ENCODE assay signal across 1 cellular context in genomic region chr6:4647414-4648365, GRCh38.
TF ChIP-seq lines count a peak whose summit lies in the region.

No MANE protein-coding gene starts in this region.

TF ChIP-seq in HEK293, 187 proteins besides CTCF, POLR2A, EP300 and RAD21 (continued from another document and continues in another):
- TF ChIP-seq ZNF362 (tag by site-specific recombination; IDR thresholded peaks at IDR 0.05) (no peak), ZBTB1 (tag by site-specific recombination; IDR thresholded peaks at IDR 0.05) (no peak), ZNF148 (tag by site-specific recombination; IDR thresholded peaks at IDR 0.05; ENCODE audit: borderline replicate concordance) (no peak), ZNF433 (tag by site-specific recombination; IDR thresholded peaks at IDR 0.05; ENCODE audit: low read depth) (no peak), ZNF654 (tag by site-specific recombination; IDR thresholded peaks at IDR 0.05; ENCODE audit: low read depth) (no peak), ZNF132 (tag by site-specific recombination; IDR thresholded peaks at IDR 0.05; ENCODE audit: borderline replicate concordance) (no peak), KLF9 (tag by site-specific recombination; IDR thresholded peaks at IDR 0.05; ENCODE audit: low read depth) (peak; percentile 59; the same call in 1 of the 2 replicates), KLF7 (tag by site-specific recombination; IDR thresholded peaks at IDR 0.05; ENCODE audit: borderline replicate concordance) (peak; percentile 60; the same call in 1 of the 2 replicates), ZBTB26 (tag by site-specific recombination; optimal IDR thresholded peaks at IDR 0.05) (peak; percentile 31), ZBTB10 (tag by site-specific recombination; IDR thresholded peaks at IDR 0.05) (no peak), ZNF670 (tag by site-specific recombination; IDR thresholded peaks at IDR 0.05; ENCODE audit: low read depth) (no peak), ZNF2 (tag by site-specific recombination; IDR thresholded peaks at IDR 0.05) (peak; percentile 72), ZNF692 (tag by site-specific recombination; IDR thresholded peaks at IDR 0.05) (peak; percentile 79), ZNF19 (tag by site-specific recombination; IDR thresholded peaks at IDR 0.05; ENCODE audit: low read depth) (no peak), ZNF510 (tag by site-specific recombination; IDR thresholded peaks at IDR 0.05; ENCODE audit: insufficient replicate concordance) (no peak), ZNF138 (tag by site-specific recombination; IDR thresholded peaks at IDR 0.05; ENCODE audit: borderline replicate concordance) (no peak), SALL2 (tag by site-specific recombination; IDR thresholded peaks at IDR 0.05; ENCODE audit: borderline replicate concordance) (no peak), ZNF549 (tag by site-specific recombination; IDR thresholded peaks at IDR 0.05) (no peak), PRDM6 (tag by site-specific recombination; IDR thresholded peaks at IDR 0.05) (no peak), ZSCAN30 (tag by site-specific recombination; IDR thresholded peaks at IDR 0.05) (peak; percentile 69; the same call in 1 of the 2 replicates), ZNF645 (tag by site-specific recombination; IDR thresholded peaks at IDR 0.05) (no peak), ZNF24 (tag by site-specific recombination; IDR thresholded peaks at IDR 0.05) (peak; percentile 68; the same call in 1 of the 2 replicates), ZNF202 (tag by site-specific recombination; IDR thresholded peaks at IDR 0.05; ENCODE audit: borderline replicate concordance) (no peak), ZNF18 (tag by site-specific recombination; IDR thresholded peaks at IDR 0.05) (no peak), MEIS1 (CRISPR knock-in tag; IDR thresholded peaks at IDR 0.05; ENCODE audit: borderline replicate concordance) (no peak), ZNF366 (tag by site-specific recombination; conservative IDR thresholded peaks at IDR 0.05) (peak; percentile 42), ZNF416 (tag by site-specific recombination; IDR thresholded peaks at IDR 0.05) (no peak), HOXD13 (CRISPR knock-in tag; IDR thresholded peaks at IDR 0.05; ENCODE audit: borderline replicate concordance) (0 out of 2 replicates have a peak, but pooled peaks have one; percentile 31), ZNF146 (tag by site-specific recombination; IDR thresholded peaks at IDR 0.05) (peak; percentile 10; the same call in 1 of the 2 replicates), ZNF558 (tag by site-specific recombination; IDR thresholded peaks at IDR 0.05) (0 out of 2 replicates have a peak, but pooled peaks have one; percentile 34), BCL11A (tag by site-specific recombination; IDR thresholded peaks at IDR 0.05; ENCODE audit: low read depth) (no peak), ZNF596 (tag by site-specific recombination; IDR thresholded peaks at IDR 0.05) (peak; percentile 45; the same call in 1 of the 2 replicates), KLF10 (tag by site-specific recombination; IDR thresholded peaks at IDR 0.05) (peak; percentile 51; the same call in 1 of the 2 replicates), INSM2 (tag by site-specific recombination; IDR thresholded peaks at IDR 0.05) (peak; percentile 77), ZNF473 (tag by site-specific recombination; IDR thresholded peaks at IDR 0.05) (no peak), ZNF707 (tag by site-specific recombination; IDR thresholded peaks at IDR 0.05) (no peak), ZNF311 (tag by site-specific recombination; IDR thresholded peaks at IDR 0.05; ENCODE audit: borderline replicate concordance) (no peak), GLIS2 (tag by site-specific recombination; IDR thresholded peaks at IDR 0.05) (peak; percentile 67), ZNF843 (tag by site-specific recombination; IDR thresholded peaks at IDR 0.05) (no peak), ZNF223 (tag by site-specific recombination; IDR thresholded peaks at IDR 0.05) (no peak), ZNF157 (tag by site-specific recombination; IDR thresholded peaks at IDR 0.05) (no peak), GLI4 (tag by site-specific recombination; IDR thresholded peaks at IDR 0.05) (no peak), KLF8 (tag by site-specific recombination; IDR thresholded peaks at IDR 0.05) (peak; percentile 88), ZNF23 (tag by site-specific recombination; IDR thresholded peaks at IDR 0.05; ENCODE audit: borderline replicate concordance) (no peak), ZBTB48 (tag by site-specific recombination; IDR thresholded peaks at IDR 0.05) (peak; percentile 63), ZNF280C (tag by site-specific recombination; IDR thresholded peaks at IDR 0.05) (no peak)
